ENCODE assay signal across 8 cellular contexts in genomic region chr3:87997298-87997697, GRCh38.
DNase-seq lines count a peak whose midpoint lies in the region; ATAC-seq, FAIRE-seq and TF ChIP-seq lines count a peak whose summit lies in the region.

No MANE protein-coding gene starts in this region.

- peak; percentile 91 for ATAC-seq in GM21576 (IDR thresholded peaks at IDR 0.05; ENCODE audit: unreplicated experiment)

- H3K9ac ChIP-seq in kidney (ENCODE audit: low read length in 2 of 2), result no peak overlapping the region

- H3K9me3 ChIP-seq in ascending aorta, result no peaks in the 10 kb centered on the region
- H3K9me3 ChIP-seq in kidney (ENCODE audit: control insufficient read depth in 1 of 2, low read length in 2 of 2), result no peaks in the 10 kb centered on the region

- H3K27me3 ChIP-seq in ascending aorta, result no peaks in the 10 kb centered on the region

- H3K36me3 ChIP-seq in ascending aorta, result no peaks in the 10 kb centered on the region
- no peaks in the 10 kb centered on the region for H3K36me3 ChIP-seq in kidney (ENCODE audit: control insufficient read depth in 1 of 2, insufficient read depth in 2 of 2, low read length in 2 of 2)

- H3K9me3 Mint-ChIP-seq in activated naive CD4-positive, alpha-beta T cell treated with anti-CD3 and anti-CD28 coated beads for 36 hours, result no peaks in the 10 kb centered on the region

- H3K27ac ChIP-seq in ascending aorta (no peak overlapping the region), kidney (ENCODE audit: low read depth in 2 of 2, low read length in 2 of 2) (no peak overlapping the region)

- no peaks in the 10 kb centered on the region for H3K27me3 Mint-ChIP-seq in activated naive CD4-positive, alpha-beta T cell treated with anti-CD3 and anti-CD28 coated beads for 36 hours (ENCODE audit: low read depth)

- intact Hi-C loops in activated naive CD4-positive, alpha-beta T cell treated with anti-CD3 and anti-CD28 coated beads for 36 hours (cut with micrococcal nuclease), result loop anchor here (1.0 to 5.0 kb wide), 3 partner anchors 36 to 205 kb away; partner anchors contain the start of genes CGGBP1, HTR1F and ZNF654
- intact Hi-C loops in ascending aorta (cut with DNase I) (no loop called here), kidney (cut with DNase I) (no loop called here)

- H3K27ac Mint-ChIP-seq in activated naive CD4-positive, alpha-beta T cell treated with anti-CD3 and anti-CD28 coated beads for 36 hours, result no peak overlapping the region

- H3K4me3 ChIP-seq in ascending aorta (no peak overlapping the region), kidney (ENCODE audit: low read length in 2 of 2) (peak overlapping the region in 1 of 2 donors; percentile 9)

- no peaks in the 10 kb centered on the region for H3K36me3 Mint-ChIP-seq in activated naive CD4-positive, alpha-beta T cell treated with anti-CD3 and anti-CD28 coated beads for 36 hours (ENCODE audit: low read depth)

- CTCF ChIA-PET in activated naive CD4-positive, alpha-beta T cell treated with anti-CD3 and anti-CD28 coated beads for 36 hours (lab: Charles Lee), result no interaction called here

- FAIRE-seq in kidney (lab: Jason Lieb, UNC), result no peak

- H3K4me1 Mint-ChIP-seq in activated naive CD4-positive, alpha-beta T cell treated with anti-CD3 and anti-CD28 coated beads for 36 hours (ENCODE audit: low read depth), result peaks cover 13% of the 10 kb centered on the region

- H3K4me3 Mint-ChIP-seq in activated naive CD4-positive, alpha-beta T cell treated with anti-CD3 and anti-CD28 coated beads for 36 hours, result peak overlapping the region; percentile 21

- H3K4me1 ChIP-seq in ascending aorta (no peaks in the 10 kb centered on the region), kidney (ENCODE audit: control insufficient read depth in 1 of 2, insufficient read depth in 1 of 2, low read depth in 1 of 2, low read length in 2 of 2) (no peaks in the 10 kb centered on the region)

- DNase-seq in Daoy (ENCODE audit: low read depth) (peak; percentile 53), LHCN-M2 (ENCODE audit: low read depth) (peak; percentile 54), ascending aorta (ENCODE audit: low spot score in 2 of 2) (no peak), kidney (no peak), RKO (ENCODE audit: low spot score) (no peak)
- DNase-seq in activated naive CD4-positive, alpha-beta T cell treated with anti-CD3 and anti-CD28 coated beads for 36 hours, result peak; percentile 73
- peak; percentile 3 to 8 for DNase-seq in stimulated activated CD4-positive, alpha-beta T cell treated with anti-CD3 and anti-CD28 coated beads, Interleukin-1b, Interleukin-23, amount 100 ng/mL, for 4 hours (ENCODE audit: low read depth in 2 of 2)

- no peak for TF ChIP-seq CTCF in ascending aorta (IDR thresholded peaks at IDR 0.05)
- TF ChIP-seq CTCF in kidney (IDR thresholded peaks at IDR 0.05; ENCODE audit: borderline replicate concordance, extremely low read depth, insufficient read depth), result no peak

Comparison
In these comparisons a context has a peak if more than half of its experiments do, and no peak if none do; other contexts are left out.
1. DNase-seq: peak in Daoy (single experiment), LHCN-M2 (single experiment), activated naive CD4-positive, alpha-beta T cell treated with anti-CD3 and anti-CD28 coated beads for 36 hours (single experiment) and stimulated activated CD4-positive, alpha-beta T cell treated with anti-CD3 and anti-CD28 coated beads, Interleukin-1b, Interleukin-23, amount 100 ng/mL, for 4 hours (2 of 2); none in ascending aorta (0 of 2), kidney (single experiment) and RKO (single experiment).